Comparison of ENCODE assay signal across 9 cellular contexts in genomic region chr14:63134801-63135200, GRCh38.
DNase-seq lines count a peak whose midpoint lies in the region; ATAC-seq and TF ChIP-seq lines count a peak whose summit lies in the region.
"Had no signal": no experiment of that assay in that cellular context is flagged by ENCODE, and none has a peak within 500 bp of the region (broad histone marks: within the 10 kb centered on the region; RNA-seq: fewer than 3 reads in every experiment).

No MANE protein-coding gene starts in this region.

- H3K9me3 ChIP-seq in right atrium auricular region = no peaks in the 10 kb centered on the region
- H3K9me3 ChIP-seq: thoracic aorta had no signal

- H3K27ac ChIP-seq in VCaP (no peak overlapping the region), right atrium auricular region (no peak overlapping the region)
- H3K27ac ChIP-seq: thoracic aorta had no signal

- no peaks in the 10 kb centered on the region for H3K4me1 ChIP-seq in right atrium auricular region

- H3K27me3 ChIP-seq in right atrium auricular region = no peaks in the 10 kb centered on the region

- CTCF ChIA-PET in HEK293T (lab: Yijun Ruan, JAX) = no interaction called here

- no peaks in the 10 kb centered on the region for H3K36me3 ChIP-seq in right atrium auricular region
- H3K36me3 ChIP-seq: thoracic aorta had no signal

- POLR2A ChIA-PET in HEK293T (lab: Yijun Ruan, JAX) = no interaction called here

- DNase-seq in DMS53 (lab: John Stamatoyannopoulos, UW) = peak; percentile 64
- DNase-seq in NCI-H1092 (lab: John Stamatoyannopoulos, UW) = peak; percentile 17
- peak; percentile 13 for DNase-seq in kidney tubule cell (ENCODE audit: low spot score)
- no peak for DNase-seq in right atrium auricular region (ENCODE audit: low spot score)
- DNase-seq in HEK293T (ENCODE audit: extremely low spot score) = no peak
- DNase-seq in GOT3 (lab: John Stamatoyannopoulos, UW) = no peak

- H3K4me3 ChIP-seq in right atrium auricular region = no peak overlapping the region
- H3K4me3 ChIP-seq: thoracic aorta had no signal

- TF ChIP-seq CTCF in VCaP (conservative IDR thresholded peaks at IDR 0.05) (peak; percentile 63), right atrium auricular region (IDR thresholded peaks at IDR 0.05) (peak in 1 of 2 donors; percentile 29)

- ATAC-seq in GM21825 (IDR thresholded peaks at IDR 0.05; ENCODE audit: unreplicated experiment) = no peak

TF ChIP-seq in HEK293T, 16 proteins besides CTCF, POLR2A, EP300 and RAD21:
- no peak for TF ChIP-seq TARDBP (IDR thresholded peaks at IDR 0.05)
- no peak for TF ChIP-seq SP1 (IDR thresholded peaks at IDR 0.05)
- no peak for TF ChIP-seq NFRKB (IDR thresholded peaks at IDR 0.05)
- TF ChIP-seq L3MBTL2 (conservative IDR thresholded peaks at IDR 0.05) = no peak
- no peak for TF ChIP-seq ARNT (IDR thresholded peaks at IDR 0.05)
- no peak for TF ChIP-seq FOXA1 (IDR thresholded peaks at IDR 0.05)
- no peak for TF ChIP-seq LEF1 (IDR thresholded peaks at IDR 0.05; ENCODE audit: borderline replicate concordance)
- TF ChIP-seq ZNF384 (IDR thresholded peaks at IDR 0.05) = no peak
- no peak for TF ChIP-seq CTBP1 (IDR thresholded peaks at IDR 0.05; ENCODE audit: borderline replicate concordance)
- no peak for TF ChIP-seq PKNOX1 (IDR thresholded peaks at IDR 0.05)
- no peak for TF ChIP-seq FOXM1 (IDR thresholded peaks at IDR 0.05; ENCODE audit: borderline replicate concordance)
- TF ChIP-seq ELF4 (IDR thresholded peaks at IDR 0.05) = no peak
- no peak for TF ChIP-seq HDGF (IDR thresholded peaks at IDR 0.05; ENCODE audit: borderline replicate concordance)

Comparison
In these comparisons a context has a peak if more than half of its experiments do, and no peak if none do; other contexts are left out.
1. DNase-seq: peak in DMS53 (single experiment), NCI-H1092 (single experiment) and kidney tubule cell (single experiment); none in right atrium auricular region (single experiment), HEK293T (single experiment) and GOT3 (single experiment).